8 cellular contexts compared by ENCODE assay signal in the genomic region with DNA sequence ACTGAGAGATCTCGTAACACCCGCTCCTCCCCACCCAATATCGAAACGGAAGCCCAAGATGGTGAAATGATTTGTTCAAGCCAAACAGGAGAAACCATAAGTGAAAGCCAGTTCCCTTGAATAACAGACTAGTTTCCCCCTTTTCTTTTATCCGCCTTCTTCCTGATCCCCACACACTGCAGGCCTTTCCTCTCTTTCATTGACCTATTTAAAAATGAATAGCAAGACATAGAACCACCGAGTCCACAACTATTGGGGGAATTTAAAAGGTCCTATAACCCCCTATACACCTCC. TPM values are rescaled to one million over a fixed set of nuclear protein-coding genes. Genes with fewer than 3 reads are reported as not detected.
A peak's percentile ranks its signal among the peaks of the same experiment; 100 is the strongest.
DNase-seq lines count a peak whose midpoint lies in the region; TF ChIP-seq lines count a peak whose summit lies in the region.

No MANE protein-coding gene starts in this region.

- intact Hi-C loops in CD4-positive, alpha-beta memory T cell (cut with micrococcal nuclease), result loop anchor here (1.0 to 10.0 kb wide), 8 partner anchors 25 to 1065 kb away; a partner anchor contains a TSS

- TF ChIP-seq CTCF in Loucy (conservative IDR thresholded peaks at IDR 0.05; ENCODE audit: low read length), result no peak
- TF ChIP-seq CTCF in neural progenitor cell (IDR thresholded peaks at IDR 0.05), result no peak

- H3K9ac ChIP-seq in Loucy (ENCODE audit: low read depth, low read length, poor library complexity, severe bottlenecking), result peak overlapping the region; percentile 86
- no peak overlapping the region for H3K9ac ChIP-seq in neural progenitor cell

- peaks cover 34% of the 10 kb centered on the region for H3K4me1 ChIP-seq in CD4-positive, alpha-beta memory T cell (ENCODE audit: insufficient read depth, low read length)
- H3K4me1 ChIP-seq in Loucy (ENCODE audit: insufficient read depth, low read length, poor library complexity, severe bottlenecking) (peaks cover 34% of the 10 kb centered on the region), neural progenitor cell (peaks cover 10% of the 10 kb centered on the region)
- peaks cover 14% of the 10 kb centered on the region for H3K4me1 ChIP-seq in effector memory CD4-positive, alpha-beta T cell (ENCODE audit: control insufficient read depth, insufficient read depth, low read length, poor library complexity, severe bottlenecking)

- H3K27ac Mint-ChIP-seq in CD4-positive, alpha-beta memory T cell, result peak overlapping the region; percentile 87 to 99 (median 95)
- H3K27ac Mint-ChIP-seq in neural progenitor cell, result peak overlapping the region; percentile 70

- H3K27me3 ChIP-seq in CD4-positive, alpha-beta memory T cell (ENCODE audit: insufficient read depth, low read length), result no peaks in the 10 kb centered on the region
- no peaks in the 10 kb centered on the region for H3K27me3 ChIP-seq in Loucy (ENCODE audit: insufficient read depth, low read length, poor library complexity, severe bottlenecking)
- H3K27me3 ChIP-seq in effector memory CD4-positive, alpha-beta T cell (replicated peaks; ENCODE audit: control insufficient read depth, insufficient read depth, low read length, poor library complexity, severe bottlenecking), result no peaks in the 10 kb centered on the region
- H3K27me3 ChIP-seq in neural progenitor cell, result no peaks in the 10 kb centered on the region

- peaks cover 21% of the 10 kb centered on the region for H3K36me3 ChIP-seq in CD4-positive, alpha-beta memory T cell (ENCODE audit: insufficient read depth, low read length)
- H3K36me3 ChIP-seq in Loucy (ENCODE audit: insufficient read depth, low read length), result peaks cover 12% of the 10 kb centered on the region; the same call in 1 of the 2 replicates
- peaks cover 26% of the 10 kb centered on the region for H3K36me3 ChIP-seq in effector memory CD4-positive, alpha-beta T cell (ENCODE audit: control insufficient read depth, insufficient read depth, low read length)
- peaks cover 8% of the 10 kb centered on the region for H3K36me3 ChIP-seq in neural progenitor cell

- POLR2A ChIA-PET in CD4-positive, alpha-beta memory T cell (lab: Charles Lee; ENCODE audit: partially characterized antibody), result interaction anchor here (0.7 to 2.4 kb wide), 9 partner anchors 9 to 671 kb away, joined by 3 to 20 read pairs (median 4); a partner anchor contains a TSS

- no peaks in the 10 kb centered on the region for H3K27me3 Mint-ChIP-seq in CD4-positive, alpha-beta memory T cell
- peaks cover 5% of the 10 kb centered on the region for H3K27me3 Mint-ChIP-seq in neural progenitor cell (ENCODE audit: insufficient read depth, low read depth)

- H3K79me2 ChIP-seq in Loucy (ENCODE audit: insufficient read depth, low read length) (peaks cover 37% of the 10 kb centered on the region), neural progenitor cell (ENCODE audit: low read depth) (peaks cover 20% of the 10 kb centered on the region)

- DNase-seq in CD4-positive, alpha-beta memory T cell, result no peak
- DNase-seq in effector memory CD4-positive, alpha-beta T cell, result no peak
- DNase-seq in neural progenitor cell (ENCODE audit: low spot score), result no peak
- no peak for DNase-seq in NCI-H1436 treated with DMSO at 0.1 percent for 48 hours (lab: John Stamatoyannopoulos, UW)
- DNase-seq in DMS153 (lab: John Stamatoyannopoulos, UW), result no peak
- no peak for DNase-seq in mucosa of gallbladder (ENCODE audit: low spot score)
- no peak for DNase-seq in NCI-H345 (lab: John Stamatoyannopoulos, UW)

- peaks cover 27 to 38% (median 32%) of the 10 kb centered on the region in 4 donors for H3K4me1 Mint-ChIP-seq in CD4-positive, alpha-beta memory T cell
- peaks cover 21% of the 10 kb centered on the region for H3K4me1 Mint-ChIP-seq in neural progenitor cell

- H2AFZ ChIP-seq in Loucy (ENCODE audit: low read length) (peak overlapping the region; percentile 85), neural progenitor cell (replicated peaks) (peak overlapping the region; percentile 90)

- peaks cover 14 to 27% of the 10 kb centered on the region in 2 donors for H3K36me3 Mint-ChIP-seq in CD4-positive, alpha-beta memory T cell
- peaks cover 6% of the 10 kb centered on the region for H3K36me3 Mint-ChIP-seq in neural progenitor cell

- CTCF ChIA-PET in CD4-positive, alpha-beta memory T cell (lab: Charles Lee; ENCODE audit: partially characterized antibody), result interaction anchor here (1.5 kb wide), 1 partner anchor 97 kb away, joined by 3 read pairs; no protein-coding TSS in a partner anchor

- no peaks in the 10 kb centered on the region for H3K9me3 ChIP-seq in CD4-positive, alpha-beta memory T cell (ENCODE audit: control insufficient read depth in 1 of 2, low read length in 2 of 2)
- no peaks in the 10 kb centered on the region for H3K9me3 ChIP-seq in Loucy (ENCODE audit: insufficient read depth, low read depth, low read length)
- H3K9me3 ChIP-seq in effector memory CD4-positive, alpha-beta T cell (ENCODE audit: control insufficient read depth, low read length), result no peaks in the 10 kb centered on the region
- H3K9me3 ChIP-seq in neural progenitor cell (ENCODE audit: low read depth), result no peaks in the 10 kb centered on the region

- no peaks in the 10 kb centered on the region for H3K9me3 Mint-ChIP-seq in CD4-positive, alpha-beta memory T cell
- H3K9me3 Mint-ChIP-seq in neural progenitor cell, result no peaks in the 10 kb centered on the region

- H3F3A ChIP-seq in Loucy (ENCODE audit: low read depth) (no peaks in the 10 kb centered on the region), neural progenitor cell (ENCODE audit: low read depth) (no peaks in the 10 kb centered on the region)

- H3K4me2 ChIP-seq in Loucy (ENCODE audit: low read depth, low read length, poor library complexity, severe bottlenecking), result peak overlapping the region; percentile 79
- peak overlapping the region; percentile 92 for H3K4me2 ChIP-seq in neural progenitor cell

- peak overlapping the region; percentile 69 for H3K27ac ChIP-seq in CD4-positive, alpha-beta memory T cell (ENCODE audit: low read depth, low read length)
- H3K27ac ChIP-seq in effector memory CD4-positive, alpha-beta T cell (ENCODE audit: insufficient read depth, low read length, poor library complexity, severe bottlenecking), result peak overlapping the region; percentile 85
- H3K27ac ChIP-seq in neural progenitor cell, result no peak overlapping the region

- H3K4me3 ChIP-seq in CD4-positive, alpha-beta memory T cell (ENCODE audit: low read length in 2 of 2), result peak overlapping the region; percentile 72 to 89
- H3K4me3 ChIP-seq in Loucy (ENCODE audit: low read length, poor library complexity, severe bottlenecking) (peak overlapping the region; percentile 91), neural progenitor cell (peak overlapping the region; percentile 80)
- peak overlapping the region; percentile 68 for H3K4me3 ChIP-seq in effector memory CD4-positive, alpha-beta T cell (ENCODE audit: insufficient read depth, low read depth, low read length, poor library complexity, severe bottlenecking)

- H4K20me1 ChIP-seq in Loucy (ENCODE audit: insufficient read depth, low read length, poor library complexity, severe bottlenecking) (peaks cover 8% of the 10 kb centered on the region), neural progenitor cell (ENCODE audit: low read depth) (no peaks in the 10 kb centered on the region)

- H3K4me3 Mint-ChIP-seq in CD4-positive, alpha-beta memory T cell, result peak overlapping the region; percentile 83 to 92 (median 88)
- H3K4me3 Mint-ChIP-seq in neural progenitor cell, result peak overlapping the region; percentile 96

- H3K9me2 ChIP-seq in Loucy (replicated peaks; ENCODE audit: low read depth, low read length), result no peaks in the 10 kb centered on the region

RNA-seq across cellular contexts. Expression of a gene that starts 0.4 kb away (rescaled TPM):
- total RNA-seq in CD4-positive, alpha-beta memory T cell, result 10 to 100 TPM; 46.1 to 48.9 TPM
- polyA plus RNA-seq in CD4-positive, alpha-beta memory T cell, result 10 to 100 TPM; 78.4 to 88.2 TPM
- 20.9 and 23.6 TPM in 2 replicates for total RNA-seq in neural progenitor cell (ENCODE audit: low replicate concordance)
- total RNA-seq in mucosa of gallbladder, result 45.1 TPM

RNA-seq across cellular contexts. Expression of a gene that starts 17.2 kb away (rescaled TPM):
- 1 to 10 TPM; 7.3 to 7.4 TPM for total RNA-seq in CD4-positive, alpha-beta memory T cell
- polyA plus RNA-seq in CD4-positive, alpha-beta memory T cell, result 1 to 10 TPM; 2.0 to 2.6 TPM
- total RNA-seq in neural progenitor cell (ENCODE audit: low replicate concordance) (0.95 and 1.5 TPM in 2 replicates), mucosa of gallbladder (53.2 TPM)

RNA-seq across cellular contexts. Expression of a gene that starts 25.2 kb away (rescaled TPM):
- total RNA-seq in CD4-positive, alpha-beta memory T cell, result under 1 TPM in 1 of 2 experiments, not detected in 1; 0.58 TPM
- polyA plus RNA-seq in CD4-positive, alpha-beta memory T cell, result under 1 TPM in 1 of 2 donors, not detected in 1; 0.48 TPM
- total RNA-seq in neural progenitor cell (ENCODE audit: low replicate concordance) (11.9 and 19.9 TPM in 2 replicates), mucosa of gallbladder (6.7 TPM)
